In the genomic region with DNA sequence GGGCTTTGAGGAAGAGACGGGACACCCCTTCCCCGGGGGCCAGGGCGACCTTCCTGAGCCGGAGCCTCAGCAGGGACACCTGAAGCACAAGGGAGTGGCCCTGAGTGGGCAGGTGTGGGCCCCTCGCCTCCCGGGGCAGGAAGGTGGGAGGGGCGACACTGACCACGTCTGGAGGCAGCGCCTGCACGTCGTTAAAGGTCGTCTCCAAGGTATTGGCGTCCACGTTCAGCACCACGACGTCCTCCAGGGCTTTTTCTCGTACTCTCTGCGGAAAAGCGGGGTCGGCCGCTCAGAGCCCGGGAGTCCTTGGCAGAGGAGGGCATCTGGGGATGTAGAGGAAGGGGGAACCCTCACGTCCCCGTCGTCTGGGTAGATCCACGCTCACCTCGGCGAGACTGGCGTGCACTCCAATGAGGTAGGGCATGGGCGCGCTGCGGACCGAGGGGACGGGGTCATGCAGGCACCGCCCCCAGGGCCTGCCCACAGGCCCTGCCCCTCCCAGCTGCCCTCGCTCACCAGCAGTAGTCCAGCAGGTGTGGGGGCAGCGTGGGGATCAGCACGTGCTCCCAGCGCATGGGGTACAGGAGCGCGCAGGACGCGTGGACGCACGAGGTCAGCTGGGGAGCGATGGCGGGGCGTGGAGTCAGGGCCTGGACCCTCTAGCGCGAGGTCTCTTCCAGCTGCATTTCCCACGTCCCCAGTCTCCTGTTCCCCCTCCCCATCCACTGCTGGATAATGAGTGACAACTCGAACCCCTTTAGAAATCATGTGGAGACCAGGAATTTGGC, we compare ENCODE assay signal across 12 cellular contexts. TPM values are rescaled to one million over a fixed set of nuclear protein-coding genes. Genes with fewer than 3 reads are reported as not detected.
DNase-seq lines count a peak whose midpoint lies in the region; ATAC-seq, FAIRE-seq and TF ChIP-seq lines count a peak whose summit lies in the region.
"Had no signal": no experiment of that assay in that cellular context is flagged by ENCODE, and none has a peak within 500 bp of the region (broad histone marks: within the 10 kb centered on the region; RNA-seq: fewer than 3 reads in every experiment).

No MANE protein-coding gene starts in this region.

- H3K79me2 ChIP-seq in smooth muscle cell (ENCODE audit: low read depth), result no peaks in the 10 kb centered on the region

- H3K9me3 ChIP-seq in colonic mucosa (no peaks in the 10 kb centered on the region), smooth muscle cell (replicated peaks; ENCODE audit: low read depth) (no peaks in the 10 kb centered on the region)
- H3K9me3 ChIP-seq: ovary had no signal

- TF ChIP-seq CTCF in colonic mucosa (IDR thresholded peaks at IDR 0.05) (no peak), smooth muscle cell (IDR thresholded peaks at IDR 0.05; ENCODE audit: borderline replicate concordance, insufficient read depth, poor library complexity, severe bottlenecking) (no peak)

- DNase-seq in DMS153 treated with DMSO at 0.1 percent for 48 hours (lab: John Stamatoyannopoulos, UW; ENCODE audit: unreplicated experiment) (peak; percentile 4), DMS153 (lab: John Stamatoyannopoulos, UW) (no peak), colonic mucosa (no peak), left colon (peak in 1 of 2 donors; percentile 50), smooth muscle cell (lab: John Stamatoyannopoulos, UW; ENCODE audit: unreplicated experiment) (no peak), posterior cingulate gyrus (no peak), RPMI8226 (no peak), frontal cortex (ENCODE audit: low spot score in 2 of 2) (no peak)
- DNase-seq: NCI-H446 treated with DMSO at 0.1 percent for 48 hours, Right ventricle myocardium superior had no signal

- FAIRE-seq in frontal cortex (lab: Jason Lieb, UNC), result no peak

- no peaks in the 10 kb centered on the region for H3K36me3 ChIP-seq in colonic mucosa
- H3K36me3 ChIP-seq in smooth muscle cell (ENCODE audit: low read depth), result no peaks in the 10 kb centered on the region
- H3K36me3 ChIP-seq: ovary had no signal

- H3K9ac ChIP-seq in colonic mucosa (ENCODE audit: low read depth in 2 of 2, low read length in 2 of 2), result no peak overlapping the region
- no peak overlapping the region for H3K9ac ChIP-seq in smooth muscle cell (ENCODE audit: low read depth)

- no peaks in the 10 kb centered on the region for H3K27me3 ChIP-seq in colonic mucosa
- H3K27me3 ChIP-seq in smooth muscle cell (ENCODE audit: low read depth), result peaks cover 23% of the 10 kb centered on the region
- H3K27me3 ChIP-seq: ovary had no signal

- no peaks in the 10 kb centered on the region for H3K4me1 ChIP-seq in colonic mucosa
- peaks cover 9% of the 10 kb centered on the region for H3K4me1 ChIP-seq in smooth muscle cell (ENCODE audit: low read depth)

- peak overlapping the region; percentile 78 for H3K4me2 ChIP-seq in smooth muscle cell

- peak overlapping the region; percentile 25 for H3K4me3 ChIP-seq in colonic mucosa
- H3K4me3 ChIP-seq in smooth muscle cell, result no peak overlapping the region
- H3K4me3 ChIP-seq: ovary had no signal

- peak; percentile 25 for ATAC-seq in left colon

- no peaks in the 10 kb centered on the region for H4K20me1 ChIP-seq in smooth muscle cell (ENCODE audit: low read depth)

- intact Hi-C loops in colonic mucosa (cut with DNase I), result no loop called here
- intact Hi-C loops in left colon (cut with DNase I, micrococcal nuclease), result no loop called here
- intact Hi-C loops in posterior cingulate gyrus (cut with DNase I), result no loop called here

- H2AFZ ChIP-seq in smooth muscle cell (ENCODE audit: low read depth), result no peak overlapping the region

- 6% methylated on average over 44 of the region's 52 CpGs for WGBS in smooth muscle cell (ENCODE audit: low lambda C conversion rate)

- H3F3A ChIP-seq in smooth muscle cell (ENCODE audit: low read depth), result no peaks in the 10 kb centered on the region

- H3K27ac ChIP-seq in colonic mucosa (no peak overlapping the region), smooth muscle cell (ENCODE audit: low read depth) (no peak overlapping the region)
- H3K27ac ChIP-seq: ovary had no signal

RNA-seq across cellular contexts. Expression of a gene that starts 6.1 kb away (rescaled TPM):
- total RNA-seq in colonic mucosa, result 1 to 10 TPM; 2.5 to 2.9 TPM
- 1 to 10 TPM; 2.8 TPM for total RNA-seq in left colon
- total RNA-seq in smooth muscle cell, result 0.04 TPM in 1 of 2 replicates, not detected in the other
- 0.67 and 3.3 TPM in 2 replicates for polyA plus RNA-seq in smooth muscle cell
- total RNA-seq in frontal cortex, result not detected
- total RNA-seq: M059J had no signal

RNA-seq across cellular contexts. Expression of a gene that starts 11.4 kb away (rescaled TPM):
- 100 to 1,000 TPM; 115 to 118 TPM for total RNA-seq in colonic mucosa
- total RNA-seq in left colon, result 100 to 1,000 TPM; 106 to 148 TPM
- total RNA-seq in smooth muscle cell, result 4.0 and 7.8 TPM in 2 replicates
- 2.5 and 12.1 TPM in 2 replicates for polyA plus RNA-seq in smooth muscle cell
- 0.41 TPM for total RNA-seq in frontal cortex
- total RNA-seq: Right ventricle myocardium superior had no signal

RNA-seq across cellular contexts. Expression of a gene that starts 15.9 kb away (rescaled TPM):
- total RNA-seq in colonic mucosa (100 to 1,000 TPM; 124 to 151 TPM), left colon (100 to 1,000 TPM; 126 to 163 TPM), smooth muscle cell (34.2 and 57.1 TPM in 2 replicates), frontal cortex (14.7 TPM)
- 46.9 and 58.7 TPM in 2 replicates for polyA plus RNA-seq in smooth muscle cell

RNA-seq across cellular contexts. Expression of a gene that starts 26.6 kb away (rescaled TPM):
- 1 to 10 TPM in 1 of 2 donors, under 1 TPM in 1; 0.44 to 1.4 TPM for total RNA-seq in colonic mucosa
- total RNA-seq in left colon, result 1 to 10 TPM; 1.1 to 1.7 TPM
- not detected in 2 replicates for total RNA-seq in smooth muscle cell
- polyA plus RNA-seq in smooth muscle cell, result not detected in 2 replicates
- total RNA-seq in frontal cortex, result 106 TPM

RNA-seq across cellular contexts. Expression of a gene that starts 42.0 kb away (rescaled TPM):
- total RNA-seq in colonic mucosa (1 to 10 TPM in 1 of 2 donors, not detected in 1; 1.8 TPM), left colon (under 1 TPM; 0.47 to 0.85 TPM), smooth muscle cell (not detected in 2 replicates), frontal cortex (0.41 TPM)
- polyA plus RNA-seq in smooth muscle cell, result 0.30 and 0.57 TPM in 2 replicates
- total RNA-seq: M059J, Right ventricle myocardium superior had no signal

Comparison
In these comparisons a context has a peak if more than half of its experiments do, and no peak if none do; other contexts are left out.
1. RNA of a gene that starts 11.4 kb away (total RNA-seq): 106 to 148 TPM in left colon and 115 to 118 TPM in colonic mucosa; 4.0 to 7.8 TPM in smooth muscle cell and 0.41 TPM in frontal cortex (single experiment); every median in the first group is over 10 times any median in the second.